ENCODE assay signal across 10 cellular contexts in genomic region chr6:163943647-163944395, GRCh38.
DNase-seq lines count a peak whose midpoint lies in the region; ATAC-seq and TF ChIP-seq lines count a peak whose summit lies in the region.
"Had no signal": no experiment of that assay in that cellular context is flagged by ENCODE, and none has a peak within 500 bp of the region (broad histone marks: within the 10 kb centered on the region; RNA-seq: fewer than 3 reads in every experiment).

No MANE protein-coding gene starts in this region.

- H3K9ac ChIP-seq in rectal smooth muscle tissue (ENCODE audit: low read length), result no peak overlapping the region

- H3K27me3 ChIP-seq in rectal smooth muscle tissue (ENCODE audit: control insufficient read depth, insufficient read depth, low read length), result no peaks in the 10 kb centered on the region

- H3K27ac Mint-ChIP-seq in HFFc6, result peak overlapping the region; percentile 19; the same call in 1 of the 2 replicates
- H3K27ac Mint-ChIP-seq: activated CD4-positive, alpha-beta T cell treated with anti-CD3 and anti-CD28 coated beads, Interleukin-2, amount 10 ng/mL, durations not matched to agents 7 days and 5 days had no signal

- peak overlapping the region; percentile 58; the same call in 1 of the 2 replicates for H3K4me3 Mint-ChIP-seq in HFFc6
- H3K4me3 Mint-ChIP-seq: activated CD4-positive, alpha-beta T cell treated with anti-CD3 and anti-CD28 coated beads, Interleukin-2, amount 10 ng/mL, durations not matched to agents 7 days and 5 days had no signal

- H3K27ac ChIP-seq in caudate nucleus (ENCODE audit: low read depth, low read length) (peak overlapping the region; percentile 83), rectal smooth muscle tissue (ENCODE audit: low read depth, low read length) (peak overlapping the region; percentile 12)
- H3K27ac ChIP-seq: PC-9 had no signal

- no peak overlapping the region for H3K4me3 ChIP-seq in rectal smooth muscle tissue (ENCODE audit: low read length)
- H3K4me3 ChIP-seq: PC-9 had no signal

- peaks cover 7% of the 10 kb centered on the region; the same call in 1 of the 2 replicates for H3K4me1 Mint-ChIP-seq in HFFc6 (ENCODE audit: low read depth)
- H3K4me1 Mint-ChIP-seq: activated CD4-positive, alpha-beta T cell treated with anti-CD3 and anti-CD28 coated beads, Interleukin-2, amount 10 ng/mL, durations not matched to agents 7 days and 5 days had no signal

- H3K36me3 Mint-ChIP-seq in HFFc6 (ENCODE audit: low read depth), result no peaks in the 10 kb centered on the region

- H3K9me3 Mint-ChIP-seq in HFFc6, result peaks cover 8% of the 10 kb centered on the region; the same call in 1 of the 2 replicates
- H3K9me3 Mint-ChIP-seq: activated CD4-positive, alpha-beta T cell treated with anti-CD3 and anti-CD28 coated beads, Interleukin-2, amount 10 ng/mL, durations not matched to agents 7 days and 5 days had no signal

- no peaks in the 10 kb centered on the region for H3K36me3 ChIP-seq in rectal smooth muscle tissue (ENCODE audit: control insufficient read depth, insufficient read depth, low read length)

- no peak for TF ChIP-seq CTCF in HFFc6 (IDR thresholded peaks at IDR 0.05)

- H3K4me1 ChIP-seq in rectal smooth muscle tissue (ENCODE audit: control insufficient read depth, insufficient read depth, low read length), result no peaks in the 10 kb centered on the region

- no peak for ATAC-seq in GM18498 (IDR thresholded peaks at IDR 0.05; ENCODE audit: unreplicated experiment)

- DNase-seq in HFFc6 (no peak), caudate nucleus (lab: John Stamatoyannopoulos, UW) (peak in 58 of 61 donors; percentile 20 to 91 (median 72)), iPS DF 19.7 (ENCODE audit: low read depth, low spot score) (peak; percentile 81), germinal center (ENCODE audit: low spot score) (no peak), mesenteric fat pad (ENCODE audit: low spot score) (no peak), HuH-7 (ENCODE audit: low spot score) (no peak)
- DNase-seq: activated CD4-positive, alpha-beta T cell treated with anti-CD3 and anti-CD28 coated beads, Interleukin-2, amount 10 ng/mL, durations not matched to agents 7 days and 5 days; PC-9 had no signal

- H3K27me3 Mint-ChIP-seq in HFFc6 (ENCODE audit: insufficient read depth), result peaks cover 17% of the 10 kb centered on the region

Comparison
In these comparisons a context has a peak if more than half of its experiments do, and no peak if none do; other contexts are left out.
1. DNase-seq: peak in caudate nucleus (58 of 61) and iPS DF 19.7 (single experiment); none in HFFc6 (single experiment), germinal center (single experiment), mesenteric fat pad (single experiment) and HuH-7 (single experiment).